In the genomic region with DNA sequence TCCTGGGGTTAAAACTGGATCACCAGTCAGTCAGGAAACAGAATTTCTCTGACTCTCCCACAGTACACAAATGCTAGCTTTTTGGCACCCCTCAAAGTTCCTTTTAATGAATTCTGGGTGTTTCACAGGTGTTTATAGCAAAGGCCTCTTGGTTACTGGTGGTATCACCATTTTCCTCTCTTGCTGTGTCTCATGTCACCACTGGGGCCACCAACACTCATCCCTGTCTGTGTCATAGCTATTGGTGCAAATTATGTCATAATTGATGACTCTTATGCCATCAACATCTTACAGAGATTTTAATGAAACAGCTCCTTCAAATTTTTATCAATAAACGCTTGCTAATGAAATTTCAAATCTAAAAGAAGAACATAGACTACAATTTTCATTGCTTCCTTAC, we compare ENCODE assay signal across 30 cellular contexts.
"Had no signal": no experiment of that assay in that cellular context is flagged by ENCODE, and none has a peak within 500 bp of the region (broad histone marks: within the 10 kb centered on the region; RNA-seq: fewer than 3 reads in every experiment).

No MANE protein-coding gene starts in this region.

- H3K9me3 Mint-ChIP-seq: activated naive CD4-positive, alpha-beta T cell treated with anti-CD3 and anti-CD28 coated beads, Interleukin-2, amount 50 U/mL, for 24 hours; T-helper 1 cell treated with Interleukin-12 subunit alpha and Interleukin-12 subunit beta and Interleukin-4 antibody, amounts not matched to agents 30 μg/mL and 1 μg/mL, for 36 hours had no signal

- H3K9ac ChIP-seq: KMS-11 had no signal

- H3K27ac Mint-ChIP-seq: activated B cell treated with CpG ODN at 0.5 μM for 24 hours; activated naive CD4-positive, alpha-beta T cell treated with anti-CD3 and anti-CD28 coated beads, Interleukin-2, amount 50 U/mL, for 24 hours; activated T-helper 2 cell treated with anti-CD3 and anti-CD28 coated beads, Interferon-gamma antibody, Interleukin-2, Interleukin-4, amounts not matched to agents 10 μg/mL and 5 μg/mL and 100 μg/mL, durations not matched to agents 14 hours and 24 hours and 36 hours; IgD-negative memory B cell; T-helper 1 cell treated with Interleukin-12 subunit alpha and Interleukin-12 subunit beta and Interleukin-4 antibody, amounts not matched to agents 30 μg/mL and 1 μg/mL, for 36 hours had no signal

- H3K36me3 ChIP-seq: ascending aorta, Peyer's patch, SJSA1 had no signal

- H3K4me1 ChIP-seq: ascending aorta, body of pancreas, Peyer's patch had no signal

- H3K27ac ChIP-seq: ascending aorta, body of pancreas, KMS-11, Peyer's patch, SJSA1 had no signal

- ATAC-seq: body of pancreas, SK-N-SH treated with all-trans-retinoic acid at 6 μM for 48 hours had no signal

- FAIRE-seq: bronchial epithelial cell had no signal

- DNase-seq: activated B cell treated with CpG ODN at 0.5 μM for 24 hours; activated CD4-positive, alpha-beta T cell treated with anti-CD3 and anti-CD28 coated beads for 1 hour; activated CD4-positive, alpha-beta T cell treated with anti-CD3 and anti-CD28 coated beads, Interleukin-2, amount 50 U/mL, for 1 hour; activated CD8-positive, alpha-beta memory T cell treated with anti-CD3 and anti-CD28 coated beads for 24 hours; activated gamma-delta T cell treated with Interleukin-2 at 50 U/mL for 16 hours; activated T-cell treated with anti-CD3 and anti-CD28 coated beads for 4 hours; activated T-cell treated with anti-CD3 and anti-CD28 coated beads, Interleukin-2, amount 50 U/mL, for 48 hours; amniotic stem cell; body of pancreas; central memory CD4-positive, alpha-beta T cell; MV-4-11; NCI-H1092 treated with DMSO at 0.1 percent for 48 hours; NCI-H1436; NCI-H1694 treated with DMSO at 0.1 percent for 48 hours; NCI-H2081; NCI-H510A treated with DMSO at 0.1 percent for 48 hours; NCI-H69; NK-92 treated with Interleukin-12 subunit alpha and Interleukin-12 subunit beta, amount 100 ng/mL, for 24 hours; Peyer's patch; SHP77; T-helper 9 cell had no signal

- H3K4me1 Mint-ChIP-seq: activated B cell treated with CpG ODN at 0.5 μM for 24 hours, IgD-negative memory B cell had no signal

- H3K4me3 Mint-ChIP-seq: activated B cell treated with CpG ODN at 0.5 μM for 24 hours; activated naive CD4-positive, alpha-beta T cell treated with anti-CD3 and anti-CD28 coated beads, Interleukin-2, amount 50 U/mL, for 24 hours; IgD-negative memory B cell; T-helper 1 cell treated with Interleukin-12 subunit alpha and Interleukin-12 subunit beta and Interleukin-4 antibody, amounts not matched to agents 30 μg/mL and 1 μg/mL, for 36 hours had no signal

- H3K4me2 ChIP-seq: KMS-11 had no signal

- H3K36me3 Mint-ChIP-seq: activated naive CD4-positive, alpha-beta T cell treated with anti-CD3 and anti-CD28 coated beads, Interleukin-2, amount 50 U/mL, for 24 hours; IgD-negative memory B cell had no signal

- H3K27me3 ChIP-seq: ascending aorta, body of pancreas, Peyer's patch, SJSA1 had no signal

- H3K4me3 ChIP-seq: ascending aorta, body of pancreas, Peyer's patch, SJSA1 had no signal

- H3K9me3 ChIP-seq: ascending aorta, body of pancreas, Peyer's patch had no signal

- H3K27me3 Mint-ChIP-seq: activated naive CD4-positive, alpha-beta T cell treated with anti-CD3 and anti-CD28 coated beads, Interleukin-2, amount 50 U/mL, for 24 hours had no signal
